16 cellular contexts compared by ENCODE assay signal in the genomic region with DNA sequence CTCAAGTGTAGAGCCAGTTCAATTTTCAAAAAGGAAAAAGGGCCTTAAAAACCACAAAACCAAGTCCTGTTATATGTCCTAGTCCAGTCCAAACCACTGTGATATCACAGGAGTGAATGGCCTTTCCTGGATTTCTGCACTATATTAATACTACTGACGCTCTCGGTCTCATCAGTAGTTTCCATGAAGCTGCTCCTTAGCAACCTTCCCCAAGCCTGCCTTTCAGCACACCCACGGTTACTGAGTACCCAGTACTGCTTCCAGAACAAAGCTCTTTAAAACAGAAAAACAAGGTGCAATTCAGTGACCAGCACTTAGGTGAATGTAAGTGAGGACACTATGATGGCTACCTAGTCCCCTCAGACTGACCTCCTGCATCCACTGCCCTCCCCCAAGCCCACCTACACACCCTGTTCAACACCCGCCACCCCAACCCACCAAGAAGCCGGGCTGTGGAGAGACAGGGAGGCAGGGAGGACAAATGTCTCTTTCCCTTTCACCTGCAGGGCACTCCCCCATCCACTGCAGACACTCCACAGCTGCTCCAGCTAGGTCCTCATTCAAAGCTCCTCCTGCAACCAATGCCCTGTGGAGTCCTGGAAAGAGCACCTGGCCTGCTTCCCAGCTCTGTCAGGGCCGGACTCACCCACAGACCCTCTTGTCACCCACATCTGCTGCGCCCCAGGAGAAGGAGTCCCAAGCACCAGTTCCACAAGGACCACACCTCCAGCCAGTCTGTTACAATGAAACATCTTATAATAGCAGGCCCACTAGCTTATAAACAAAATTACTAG. TPM values are rescaled to one million over a fixed set of nuclear protein-coding genes. Genes with fewer than 3 reads are reported as not detected.
DNase-seq lines count a peak whose midpoint lies in the region; ATAC-seq and TF ChIP-seq lines count a peak whose summit lies in the region.
"Had no signal": no experiment of that assay in that cellular context is flagged by ENCODE, and none has a peak within 500 bp of the region (broad histone marks: within the 10 kb centered on the region; RNA-seq: fewer than 3 reads in every experiment).

No MANE protein-coding gene starts in this region.

- peaks cover 2% of the 10 kb centered on the region for H3K36me3 ChIP-seq in IMR-90 (ENCODE audit: control insufficient read depth, insufficient read depth, low read length)
- peaks cover 0 to 20% (median 0%) of the 10 kb centered on the region in 3 experiments for H3K36me3 ChIP-seq in naive thymus-derived CD4-positive, alpha-beta T cell (ENCODE audit: control insufficient read depth in 2 of 3, insufficient read depth in 3 of 3, low read length in 3 of 3)
- peaks cover 22% of the 10 kb centered on the region for H3K36me3 ChIP-seq in WERI-Rb-1
- H3K36me3 ChIP-seq: right atrium auricular region had no signal

- no peak overlapping the region for H3K14ac ChIP-seq in IMR-90 (replicated peaks; ENCODE audit: low read depth, low read length)

- POLR2A ChIA-PET in IMR-90 (lab: Charles Lee; ENCODE audit: unreplicated experiment) (no interaction called here), WTC11 (lab: Charles Lee) (no interaction called here)
- POLR2A ChIA-PET in naive thymus-derived CD4-positive, alpha-beta T cell (lab: Charles Lee) = no interaction called here

- no peak overlapping the region for H2AFZ ChIP-seq in IMR-90 (replicated peaks; ENCODE audit: low read length, poor library complexity)

- peaks cover 29 to 81% of the 10 kb centered on the region in 2 experiments for H3K79me1 ChIP-seq in IMR-90 (ENCODE audit: low read depth in 1 of 2, low read length in 2 of 2)

- DNase-seq in COLO668 (lab: John Stamatoyannopoulos, UW; ENCODE audit: unreplicated experiment) = peak; percentile 57
- DNase-seq in IMR-90 = no peak
- no peak for DNase-seq in WTC11 (ENCODE audit: low spot score)
- DNase-seq in naive thymus-derived CD4-positive, alpha-beta T cell = no peak
- DNase-seq in KBM-7 = no peak
- no peak for DNase-seq in WERI-Rb-1
- DNase-seq: activated CD4-positive, alpha-beta T cell treated with anti-CD3 and anti-CD28 coated beads for 4 hours; anterior cingulate cortex; CD4-positive, alpha-beta memory T cell; GDM1; kidney glomerular epithelial cell; NCI-H2171 treated with DMSO at 0.1 percent for 48 hours had no signal

- WGBS in IMR-90 (ENCODE audit: extremely low coverage in 2 of 2, insufficient read length in 1 of 2), 2 experiments = no CpG with 5 or more reads among the region's 7 CpGs

- no peak overlapping the region for H2BK15ac ChIP-seq in IMR-90 (ENCODE audit: low read depth, low read length)

- CTCF ChIA-PET in IMR-90 (lab: Yijun Ruan, JAX) (interaction anchor here (0.5 to 0.7 kb wide), 2 partner anchors 11 to 389 kb away, joined by 3 to 5 read pairs; no protein-coding TSS in a partner anchor), WTC11 (lab: Charles Lee) (interaction anchor here (1.1 to 2.7 kb wide), 5 partner anchors 10 to 463 kb away, joined by 3 to 10 read pairs (median 7); no protein-coding TSS in a partner anchor)
- CTCF ChIA-PET in naive thymus-derived CD4-positive, alpha-beta T cell (lab: Charles Lee) = interaction anchor here (0.6 kb wide), 1 partner anchor 30 kb away, joined by 3 read pairs; no protein-coding TSS in a partner anchor

- no peak overlapping the region for H3K4me3 ChIP-seq in IMR-90 (ENCODE audit: insufficient read depth, low read depth, low read length)
- H3K4me3 ChIP-seq in naive thymus-derived CD4-positive, alpha-beta T cell (ENCODE audit: low read length) = no peak overlapping the region
- no peak overlapping the region for H3K4me3 ChIP-seq in WERI-Rb-1 (ENCODE audit: low read depth, low read length)
- H3K4me3 ChIP-seq: coronary artery, right atrium auricular region had no signal

- H2BK5ac ChIP-seq in IMR-90 (ENCODE audit: low read depth, low read length, poor library complexity, severe bottlenecking) = no peak overlapping the region

- TF ChIP-seq CTCF in IMR-90 (conservative IDR thresholded peaks at IDR 0.05; ENCODE audit: low read depth, low read length) (no peak), WTC11 (IDR thresholded peaks at IDR 0.05) (no peak), WERI-Rb-1 (IDR thresholded peaks at IDR 0.05; ENCODE audit: low read depth, low read length) (no peak)

- H3K27me3 Mint-ChIP-seq in WTC11 (ENCODE audit: low read depth) = no peaks in the 10 kb centered on the region
- H3K27me3 Mint-ChIP-seq in naive thymus-derived CD4-positive, alpha-beta T cell = no peaks in the 10 kb centered on the region
- H3K27me3 Mint-ChIP-seq: CD4-positive, alpha-beta memory T cell had no signal

- H3K18ac ChIP-seq in IMR-90 (ENCODE audit: low read depth, low read length) = no peak overlapping the region

- H3K56ac ChIP-seq in IMR-90 (ENCODE audit: extremely low read depth, insufficient read depth, low read length) = no peak overlapping the region

- no peak overlapping the region for H3K9ac ChIP-seq in IMR-90 (ENCODE audit: low read depth, low read length)

- dilution Hi-C loops in IMR-90 (cut with HindIII; ENCODE audit: low sequenced_read_pairs, unreplicated experiment) = no loop called here

- no peaks in the 10 kb centered on the region for H3K36me3 Mint-ChIP-seq in WTC11
- peaks cover 0 to 37% (median 4%) of the 10 kb centered on the region in 5 donors for H3K36me3 Mint-ChIP-seq in naive thymus-derived CD4-positive, alpha-beta T cell

- H4K5ac ChIP-seq in IMR-90 (ENCODE audit: low read depth, low read length) = no peak overlapping the region

- TF ChIP-seq RAD21 in IMR-90 (IDR thresholded peaks at IDR 0.05; ENCODE audit: low read length) = no peak

- H3K27ac Mint-ChIP-seq in WTC11 = peak overlapping the region; percentile 13; the same call in 1 of the 2 replicates
- H3K27ac Mint-ChIP-seq in naive thymus-derived CD4-positive, alpha-beta T cell = peak overlapping the region in 6 of 9 donors; percentile 6 to 64 (median 38)

- H2AK9ac ChIP-seq in IMR-90 (replicated peaks; ENCODE audit: low read depth, low read length, poor library complexity) = no peak overlapping the region

- no peak overlapping the region for H3K27ac ChIP-seq in IMR-90 (ENCODE audit: insufficient read depth, low read length)
- H3K27ac ChIP-seq in naive thymus-derived CD4-positive, alpha-beta T cell (ENCODE audit: low read depth, low read length) = no peak overlapping the region
- no peak overlapping the region for H3K27ac ChIP-seq in WERI-Rb-1
- H3K27ac ChIP-seq: coronary artery, right atrium auricular region had no signal

- no TSS peak for BruUV-seq in IMR-90 (replicated peaks; lab: Mats Ljungman, UMichigan)

- H3K27me3 ChIP-seq in IMR-90 (ENCODE audit: control insufficient read depth, insufficient read depth, low read length) (no peaks in the 10 kb centered on the region), WERI-Rb-1 (ENCODE audit: insufficient read depth, low read depth, severe bottlenecking) (no peaks in the 10 kb centered on the region)
- H3K27me3 ChIP-seq in naive thymus-derived CD4-positive, alpha-beta T cell (ENCODE audit: control insufficient read depth in 2 of 2, insufficient read depth in 2 of 2, low read length in 2 of 2) = no peaks in the 10 kb centered on the region
- H3K27me3 ChIP-seq: right atrium auricular region had no signal

- H2AK5ac ChIP-seq in IMR-90 (ENCODE audit: low read depth, low read length) = no peak overlapping the region

- H3K9me3 ChIP-seq in IMR-90 (ENCODE audit: control insufficient read depth, insufficient read depth, low read length) = no peaks in the 10 kb centered on the region
- no peaks in the 10 kb centered on the region for H3K9me3 ChIP-seq in naive thymus-derived CD4-positive, alpha-beta T cell (ENCODE audit: control insufficient read depth in 2 of 3, low read length in 3 of 3)
- no peaks in the 10 kb centered on the region for H3K9me3 ChIP-seq in WERI-Rb-1 (ENCODE audit: severe bottlenecking)
- H3K9me3 ChIP-seq: right atrium auricular region had no signal

- H3K4me3 Mint-ChIP-seq in WTC11 = no peak overlapping the region
- H3K4me3 Mint-ChIP-seq in naive thymus-derived CD4-positive, alpha-beta T cell = peak overlapping the region in 2 of 10 donors; percentile 2 to 12
- H3K4me3 Mint-ChIP-seq: CD4-positive, alpha-beta memory T cell had no signal

- peaks cover 76% of the 10 kb centered on the region for H4K20me1 ChIP-seq in IMR-90 (ENCODE audit: insufficient read depth, low read length)

- H3K4me1 Mint-ChIP-seq in WTC11 = peaks cover 64% of the 10 kb centered on the region
- peaks cover 35 to 74% (median 70%) of the 10 kb centered on the region in 7 donors for H3K4me1 Mint-ChIP-seq in naive thymus-derived CD4-positive, alpha-beta T cell

- no peak for TF ChIP-seq POLR2A in IMR-90 (IDR thresholded peaks at IDR 0.05; ENCODE audit: low read depth, low read length)

- no peaks in the 10 kb centered on the region for H3K9me3 Mint-ChIP-seq in WTC11
- H3K9me3 Mint-ChIP-seq in naive thymus-derived CD4-positive, alpha-beta T cell = no peaks in the 10 kb centered on the region
- H3K9me3 Mint-ChIP-seq: CD4-positive, alpha-beta memory T cell had no signal

- H4K91ac ChIP-seq in IMR-90 (ENCODE audit: insufficient read depth, low read depth, low read length) = no peak overlapping the region; the same call in 1 of the 2 replicates

- H4K8ac ChIP-seq in IMR-90 (ENCODE audit: low read depth in 2 of 2, low read length in 2 of 2) = no peak overlapping the region

- no peak overlapping the region for H2BK120ac ChIP-seq in IMR-90 (ENCODE audit: low read depth, low read length)

- intact Hi-C loops in IMR-90 (cut with micrococcal nuclease) = no loop called here
- intact Hi-C loops in naive thymus-derived CD4-positive, alpha-beta T cell (cut with micrococcal nuclease) = no loop called here

- no peak overlapping the region for H2BK20ac ChIP-seq in IMR-90 (ENCODE audit: low read depth, low read length)

- no peak overlapping the region for H3K4me2 ChIP-seq in IMR-90 (ENCODE audit: low read depth, low read length)

- ATAC-seq in IMR-90 (ENCODE audit: low read depth) (no peak), WTC11 (no peak), GM19467 (IDR thresholded peaks at IDR 0.05; ENCODE audit: unreplicated experiment) (no peak), HG03571 (IDR thresholded peaks at IDR 0.05; ENCODE audit: unreplicated experiment) (no peak)
- no peak for ATAC-seq in naive thymus-derived CD4-positive, alpha-beta T cell

- H3K9me1 ChIP-seq in IMR-90 (ENCODE audit: insufficient read depth, low read length) = peaks cover 24% of the 10 kb centered on the region

- in situ Hi-C loops in IMR-90 (cut with MboI; ENCODE audit: low sequenced_read_pairs) = no loop called here
- in situ Hi-C loops in KBM-7 (cut with MboI; ENCODE audit: low pct_unique_long_range_greater_than_20kb, low sequenced_read_pairs) = no loop called here

- peaks cover 34% of the 10 kb centered on the region for H3K4me1 ChIP-seq in IMR-90 (ENCODE audit: control insufficient read depth, insufficient read depth, low read length)
- no peaks in the 10 kb centered on the region for H3K4me1 ChIP-seq in naive thymus-derived CD4-positive, alpha-beta T cell (ENCODE audit: control insufficient read depth in 2 of 2, insufficient read depth in 2 of 2, low read length in 2 of 2)

- H3K23ac ChIP-seq in IMR-90 (ENCODE audit: low read depth, low read length) = peak overlapping the region; percentile 28; the same call in 1 of the 2 replicates

- no peak overlapping the region for H3K4ac ChIP-seq in IMR-90 (ENCODE audit: low read depth, low read length)

RNA-seq across cellular contexts. Expression of gene PSMB7, which starts 25.9 kb away (rescaled TPM):
- total RNA-seq in IMR-90 (2012; rRNA removed) = 369 and 430 TPM in 2 replicates
- polyA plus RNA-seq in IMR-90 (2012; rRNA removed) = 318 and 340 TPM in 2 replicates
- polyA plus RNA-seq in IMR-90 (2012; cell fraction: cytosol; rRNA removed) = 154 and 232 TPM in 2 replicates
- polyA plus RNA-seq in IMR-90 (2012; cell fraction: nucleus; rRNA removed; ENCODE audit: low replicate concordance) = 50.0 and 129 TPM in 2 replicates
- total RNA-seq in WTC11 (2021) = 160 to 187 TPM (median 164 TPM) in 3 replicates
- 100 to 1,000 TPM in 1 of 5 experiments, 10 to 100 TPM in 4; 59.4 to 129 (median 63.2) TPM for total RNA-seq in naive thymus-derived CD4-positive, alpha-beta T cell
- 100 to 1,000 TPM; 176 to 203 TPM for polyA plus RNA-seq in naive thymus-derived CD4-positive, alpha-beta T cell
